16 cellular contexts compared by ENCODE assay signal in the genomic region with DNA sequence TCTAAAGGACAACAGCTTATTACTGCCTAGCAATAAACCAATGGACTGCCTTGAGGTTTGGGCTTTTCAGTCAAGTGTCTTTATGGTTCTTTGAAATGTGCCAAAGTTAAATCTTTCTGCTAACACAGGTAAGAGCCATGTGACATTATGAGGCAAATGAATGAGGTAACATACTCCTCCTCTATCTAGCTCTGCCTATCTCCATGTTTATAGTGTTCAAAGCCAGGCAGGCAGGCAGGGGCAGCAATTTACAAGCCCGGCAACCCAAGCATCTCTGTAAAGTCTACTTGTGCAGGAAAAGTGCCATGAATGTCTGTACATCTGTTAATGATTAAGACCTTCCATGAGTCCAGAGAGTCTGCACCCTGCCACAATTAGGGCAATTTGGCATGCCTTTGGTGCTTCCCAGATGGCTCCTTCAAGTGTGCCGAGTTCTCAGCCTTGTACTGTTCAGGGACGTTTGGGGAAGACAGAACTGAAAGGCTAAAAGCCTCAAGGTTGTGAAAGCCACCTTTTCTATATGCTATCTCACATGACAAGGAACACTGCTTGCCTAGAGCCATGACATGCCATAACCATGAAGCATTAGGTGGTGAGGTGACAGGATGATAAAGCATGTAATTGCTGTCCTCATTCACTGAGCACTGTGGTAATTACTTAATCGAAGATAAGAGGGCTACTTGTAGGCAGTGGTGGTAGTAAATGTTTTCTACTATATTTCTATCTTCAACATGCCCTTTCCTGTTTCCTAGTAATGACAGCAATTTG. TPM values are rescaled to one million over a fixed set of nuclear protein-coding genes. Genes with fewer than 3 reads are reported as not detected.
DNase-seq lines count a peak whose midpoint lies in the region; ATAC-seq, FAIRE-seq and TF ChIP-seq lines count a peak whose summit lies in the region.
"Had no signal": no experiment of that assay in that cellular context is flagged by ENCODE, and none has a peak within 500 bp of the region (broad histone marks: within the 10 kb centered on the region; RNA-seq: fewer than 3 reads in every experiment).

No MANE protein-coding gene starts in this region.

- no peak overlapping the region for H3K27ac Mint-ChIP-seq in CD8-positive, alpha-beta T cell
- H3K27ac Mint-ChIP-seq: activated naive CD4-positive, alpha-beta T cell treated with anti-CD3 and anti-CD28 coated beads, Interleukin-2, amount 50 U/mL, for 24 hours had no signal

- POLR2A ChIA-PET in CD8-positive, alpha-beta T cell (lab: Charles Lee): no interaction called here

- no peak overlapping the region for H3K4me3 Mint-ChIP-seq in CD8-positive, alpha-beta T cell
- H3K4me3 Mint-ChIP-seq: activated naive CD4-positive, alpha-beta T cell treated with anti-CD3 and anti-CD28 coated beads, Interleukin-2, amount 50 U/mL, for 24 hours had no signal

- H3K4me1 ChIP-seq in heart right ventricle: peaks cover 0 to 15% (median 8%) of the 10 kb centered on the region in 9 donors
- no peaks in the 10 kb centered on the region for H3K4me1 ChIP-seq in small intestine (ENCODE audit: control insufficient read depth in 2 of 2, insufficient read depth in 1 of 2, low read depth in 1 of 2, low read length in 1 of 2)
- no peaks in the 10 kb centered on the region for H3K4me1 ChIP-seq in CD8-positive, alpha-beta T cell (ENCODE audit: insufficient read depth, low read length)
- H3K4me1 ChIP-seq: tibial artery had no signal

- H3K27me3 Mint-ChIP-seq in CD8-positive, alpha-beta T cell (ENCODE audit: low read depth): no peaks in the 10 kb centered on the region
- H3K27me3 Mint-ChIP-seq: activated naive CD4-positive, alpha-beta T cell treated with anti-CD3 and anti-CD28 coated beads, Interleukin-2, amount 50 U/mL, for 24 hours had no signal

- DNase-seq in NCI-H748 (lab: John Stamatoyannopoulos, UW; ENCODE audit: unreplicated experiment) (peak; percentile 4), NCI-H748 treated with DMSO at 0.1 percent for 48 hours (lab: John Stamatoyannopoulos, UW) (no peak), OCI-M1 (lab: John Stamatoyannopoulos, UW) (peak; percentile 42), heart right ventricle (no peak), small intestine (peak; percentile 60)
- no peak for DNase-seq in stimulated activated CD4-positive, alpha-beta T cell treated with anti-CD3 and anti-CD28 coated beads, Interleukin-4, amount 100 ng/mL, for 24 hours
- DNase-seq in CD8-positive, alpha-beta T cell: no peak
- DNase-seq: activated CD8-positive, alpha-beta memory T cell treated with anti-CD3 and anti-CD28 coated beads, Interleukin-2, amount 50 U/mL, for 4 hours; brain microvascular endothelial cell; SIG-M5; tibial artery had no signal

- H3K27ac ChIP-seq in heart right ventricle (no peak overlapping the region), small intestine (ENCODE audit: low read depth in 1 of 2, low read length in 1 of 2) (no peak overlapping the region)
- no peak overlapping the region for H3K27ac ChIP-seq in CD8-positive, alpha-beta T cell (ENCODE audit: low read depth, low read length)
- H3K27ac ChIP-seq: brain microvascular endothelial cell, neutrophil, tibial artery had no signal

- H3K4me3 ChIP-seq in heart right ventricle (no peak overlapping the region), small intestine (ENCODE audit: low read depth in 1 of 2, low read length in 2 of 2) (no peak overlapping the region)
- no peak overlapping the region for H3K4me3 ChIP-seq in CD8-positive, alpha-beta T cell (ENCODE audit: low read depth, low read length)
- H3K4me3 ChIP-seq: tibial artery had no signal

- intact Hi-C loops in heart right ventricle (cut with DNase I): no loop called here
- intact Hi-C loops in CD8-positive, alpha-beta T cell (cut with DNase I, micrococcal nuclease): no loop called here

- 50 to 52% methylated on average over 4 of the region's 4 CpGs for WGBS in heart right ventricle, 2 donors
- WGBS in small intestine, 3 donors: 13 to 57% (median 33%) methylated on average over 4 of the region's 4 CpGs

- H3K9me3 ChIP-seq in heart right ventricle (peaks cover 0 to 5% (median 0%) of the 10 kb centered on the region in 11 donors), small intestine (ENCODE audit: control insufficient read depth, low read depth) (no peaks in the 10 kb centered on the region)
- no peaks in the 10 kb centered on the region for H3K9me3 ChIP-seq in CD8-positive, alpha-beta T cell (ENCODE audit: low read length)
- H3K9me3 ChIP-seq: neutrophil, tibial artery had no signal

- no peak for TF ChIP-seq CTCF in heart right ventricle (IDR thresholded peaks at IDR 0.05)
- TF ChIP-seq CTCF in CD8-positive, alpha-beta T cell (IDR thresholded peaks at IDR 0.05): no peak

- ATAC-seq in heart right ventricle: peak in 5 of 8 donors; percentile 34 to 80 (median 59)
- no peak for ATAC-seq in HG03135 (IDR thresholded peaks at IDR 0.05; ENCODE audit: unreplicated experiment)
- ATAC-seq in CD8-positive, alpha-beta T cell: no peak

- no peaks in the 10 kb centered on the region for H3K27me3 ChIP-seq in heart right ventricle
- no peaks in the 10 kb centered on the region for H3K27me3 ChIP-seq in small intestine (ENCODE audit: control insufficient read depth in 2 of 2, insufficient read depth in 2 of 2, low read length in 2 of 2)
- no peaks in the 10 kb centered on the region for H3K27me3 ChIP-seq in CD8-positive, alpha-beta T cell (ENCODE audit: insufficient read depth, low read length)
- H3K27me3 ChIP-seq: brain microvascular endothelial cell, neutrophil, tibial artery had no signal

- no peaks in the 10 kb centered on the region for H3K36me3 ChIP-seq in heart right ventricle
- no peaks in the 10 kb centered on the region for H3K36me3 ChIP-seq in small intestine (ENCODE audit: control insufficient read depth in 2 of 2, insufficient read depth in 2 of 2, low read length in 2 of 2)
- H3K36me3 ChIP-seq in CD8-positive, alpha-beta T cell (ENCODE audit: insufficient read depth, low read length): no peaks in the 10 kb centered on the region
- H3K36me3 ChIP-seq: brain microvascular endothelial cell, neutrophil, tibial artery had no signal

- CTCF ChIA-PET in CD8-positive, alpha-beta T cell (lab: Charles Lee): interaction anchor here (0.6 to 1.2 kb wide), 2 partner anchors 77 to 179 kb away, joined by 3 read pairs; no protein-coding TSS in a partner anchor

- peaks cover 8% of the 10 kb centered on the region for H3K36me3 Mint-ChIP-seq in CD8-positive, alpha-beta T cell

- no peaks in the 10 kb centered on the region for H3K9me3 Mint-ChIP-seq in CD8-positive, alpha-beta T cell
- H3K9me3 Mint-ChIP-seq: activated naive CD4-positive, alpha-beta T cell treated with anti-CD3 and anti-CD28 coated beads, Interleukin-2, amount 50 U/mL, for 24 hours had no signal

- H3K4me1 Mint-ChIP-seq in CD8-positive, alpha-beta T cell (ENCODE audit: low read depth): no peaks in the 10 kb centered on the region
- H3K4me1 Mint-ChIP-seq: activated naive CD4-positive, alpha-beta T cell treated with anti-CD3 and anti-CD28 coated beads, Interleukin-2, amount 50 U/mL, for 24 hours had no signal

- no peak for FAIRE-seq in small intestine (lab: Jason Lieb, UNC)
- FAIRE-seq: GM12891, HTR-8/SVneo had no signal

RNA-seq across cellular contexts. Expression of a gene that starts 41.4 kb away (rescaled TPM):
- total RNA-seq in heart right ventricle: 100 to 1,000 TPM; 203 to 381 (median 303) TPM
- 100 to 1,000 TPM; 111 to 202 TPM for polyA plus RNA-seq in heart right ventricle
- polyA plus RNA-seq in small intestine: 100 to 1,000 TPM in 1 of 3 donors, 10 to 100 TPM in 2; 56.1 to 107 (median 81.4) TPM
- total RNA-seq in CD8-positive, alpha-beta T cell: 100 to 1,000 TPM; 133 to 135 TPM

Comparison
In these comparisons a context has a peak if more than half of its experiments do, and no peak if none do; other contexts are left out.
1. DNase-seq: peak in NCI-H748 (single experiment), OCI-M1 (single experiment) and small intestine (single experiment); none in NCI-H748 treated with DMSO at 0.1 percent for 48 hours (single experiment), heart right ventricle (0 of 2), stimulated activated CD4-positive, alpha-beta T cell treated with anti-CD3 and anti-CD28 coated beads, Interleukin-4, amount 100 ng/mL, for 24 hours (single experiment) and CD8-positive, alpha-beta T cell (0 of 7).
2. ATAC-seq: peak in heart right ventricle (5 of 8); none in HG03135 (single experiment) and CD8-positive, alpha-beta T cell (single experiment).